ENCODE assay signal across 1 cellular context in genomic region chr6:34242252-34243130, GRCh38.
TF ChIP-seq lines count a peak whose summit lies in the region.

No MANE protein-coding gene starts in this region.

TF ChIP-seq in H1, 55 proteins besides CTCF, POLR2A, EP300 and RAD21:
- TF ChIP-seq MAX (IDR thresholded peaks at IDR 0.05), result no peak
- no peak for TF ChIP-seq ASH2L (IDR thresholded peaks at IDR 0.05; ENCODE audit: low read length)
- TF ChIP-seq RBBP5 (IDR thresholded peaks at IDR 0.05; ENCODE audit: borderline replicate concordance, low read depth, low read length), result no peak
- TF ChIP-seq ATF3 (IDR thresholded peaks at IDR 0.05; ENCODE audit: insufficient read depth, low read depth, low read length), result no peak
- no peak for TF ChIP-seq GABPA (IDR thresholded peaks at IDR 0.05; ENCODE audit: borderline replicate concordance, insufficient read depth, low read length)
- TF ChIP-seq BRCA1 (IDR thresholded peaks at IDR 0.05; ENCODE audit: low read depth, low read length), result no peak
- TF ChIP-seq FOSL1 (IDR thresholded peaks at IDR 0.05; ENCODE audit: insufficient read depth, low read depth, low read length), result no peak
- TF ChIP-seq SIX5 (IDR thresholded peaks at IDR 0.05; ENCODE audit: low read depth, low read length), result no peak
